ENCODE assay signal across 9 cellular contexts in genomic region chr1:9294440-9294773, GRCh38. TPM values are rescaled to one million over a fixed set of nuclear protein-coding genes. Genes with fewer than 3 reads are reported as not detected.
DNase-seq lines count a peak whose midpoint lies in the region; ATAC-seq and TF ChIP-seq lines count a peak whose summit lies in the region.
"Had no signal": no experiment of that assay in that cellular context is flagged by ENCODE, and none has a peak within 500 bp of the region (broad histone marks: within the 10 kb centered on the region; RNA-seq: fewer than 3 reads in every experiment).

No MANE protein-coding gene starts in this region.

- CTCF ChIA-PET in activated naive CD4-positive, alpha-beta T cell treated with anti-CD3 and anti-CD28 coated beads for 36 hours (lab: Charles Lee), result interaction anchor here (2.1 kb wide), 1 partner anchor 161 kb away, joined by 9 read pairs; no protein-coding TSS in a partner anchor
- CTCF ChIA-PET in activated naive CD4-positive, alpha-beta T cell treated with anti-CD3 and anti-CD28 coated beads, Interleukin-2, amount 10 ng/mL, durations not matched to agents 7 days and 5 days (lab: Charles Lee), result interaction anchor here (0.8 to 1.1 kb wide), 3 partner anchors 10 to 166 kb away, joined by 4 to 6 read pairs (median 5); no protein-coding TSS in a partner anchor

- 38 to 48% (median 38%) methylated on average over 6 of the region's 6 CpGs for WGBS in adipose tissue, 3 donors
- WGBS in right lobe of liver (ENCODE audit: insufficient coverage, low coverage, low lambda C conversion rate, missing lambda C conversion rate), result 11% methylated on average over 4 of the region's 6 CpGs
- 31% methylated on average over 6 of the region's 6 CpGs for WGBS in urinary bladder

- no peaks in the 10 kb centered on the region for H3K36me3 ChIP-seq in right lobe of liver
- H3K36me3 ChIP-seq in urinary bladder (ENCODE audit: insufficient read depth), result no peaks in the 10 kb centered on the region

- H3K9me3 Mint-ChIP-seq in activated naive CD4-positive, alpha-beta T cell treated with anti-CD3 and anti-CD28 coated beads for 36 hours, result no peaks in the 10 kb centered on the region
- no peaks in the 10 kb centered on the region for H3K9me3 Mint-ChIP-seq in activated naive CD4-positive, alpha-beta T cell treated with anti-CD3 and anti-CD28 coated beads, Interleukin-2, amount 10 ng/mL, durations not matched to agents 7 days and 5 days

- peak overlapping the region; percentile 62 for H3K27ac ChIP-seq in adipose tissue (ENCODE audit: low read depth, low read length)
- H3K27ac ChIP-seq in right lobe of liver, result peak overlapping the region in 2 of 3 donors; percentile 9 to 89
- no peak overlapping the region for H3K27ac ChIP-seq in urinary bladder (ENCODE audit: low read depth)

- H3K4me3 Mint-ChIP-seq in activated naive CD4-positive, alpha-beta T cell treated with anti-CD3 and anti-CD28 coated beads for 36 hours, result no peak overlapping the region
- H3K4me3 Mint-ChIP-seq in activated naive CD4-positive, alpha-beta T cell treated with anti-CD3 and anti-CD28 coated beads, Interleukin-2, amount 10 ng/mL, durations not matched to agents 7 days and 5 days, result no peak overlapping the region
- H3K4me3 Mint-ChIP-seq: activated naive CD8-positive, alpha-beta T cell had no signal

- peak; percentile 2 for TF ChIP-seq POLR2A in right lobe of liver (IDR thresholded peaks at IDR 0.05)

- ATAC-seq in right lobe of liver (no peak), HG02973 (IDR thresholded peaks at IDR 0.05; ENCODE audit: unreplicated experiment) (no peak), GM21515 (IDR thresholded peaks at IDR 0.05; ENCODE audit: unreplicated experiment) (no peak)

- no peaks in the 10 kb centered on the region for H3K36me3 Mint-ChIP-seq in activated naive CD4-positive, alpha-beta T cell treated with anti-CD3 and anti-CD28 coated beads for 36 hours (ENCODE audit: low read depth)
- no peaks in the 10 kb centered on the region for H3K36me3 Mint-ChIP-seq in activated naive CD4-positive, alpha-beta T cell treated with anti-CD3 and anti-CD28 coated beads, Interleukin-2, amount 10 ng/mL, durations not matched to agents 7 days and 5 days
- H3K36me3 Mint-ChIP-seq: activated naive CD8-positive, alpha-beta T cell had no signal

- no peaks in the 10 kb centered on the region for H3K9me3 ChIP-seq in right lobe of liver

- intact Hi-C loops in activated naive CD4-positive, alpha-beta T cell treated with anti-CD3 and anti-CD28 coated beads for 36 hours (cut with micrococcal nuclease), result loop anchor here (1.0 to 5.0 kb wide), 4 partner anchors 19 to 132 kb away; no protein-coding TSS in a partner anchor
- intact Hi-C loops in right lobe of liver (cut with DNase I), result no loop called here

- peak overlapping the region; percentile 23 for H3K27ac Mint-ChIP-seq in activated naive CD4-positive, alpha-beta T cell treated with anti-CD3 and anti-CD28 coated beads for 36 hours
- H3K27ac Mint-ChIP-seq in activated naive CD4-positive, alpha-beta T cell treated with anti-CD3 and anti-CD28 coated beads, Interleukin-2, amount 10 ng/mL, durations not matched to agents 7 days and 5 days, result no peak overlapping the region
- H3K27ac Mint-ChIP-seq: activated naive CD8-positive, alpha-beta T cell had no signal

- H3K4me1 Mint-ChIP-seq in activated naive CD4-positive, alpha-beta T cell treated with anti-CD3 and anti-CD28 coated beads for 36 hours (ENCODE audit: low read depth), result peaks cover 20% of the 10 kb centered on the region
- peaks cover 10% of the 10 kb centered on the region for H3K4me1 Mint-ChIP-seq in activated naive CD4-positive, alpha-beta T cell treated with anti-CD3 and anti-CD28 coated beads, Interleukin-2, amount 10 ng/mL, durations not matched to agents 7 days and 5 days

- H3K4me1 ChIP-seq in right lobe of liver (peaks cover 0 to 43% (median 13%) of the 10 kb centered on the region in 4 donors), urinary bladder (ENCODE audit: insufficient read depth) (no peaks in the 10 kb centered on the region)

- peak; percentile 73 for DNase-seq in activated naive CD4-positive, alpha-beta T cell treated with anti-CD3 and anti-CD28 coated beads for 36 hours
- DNase-seq in activated naive CD4-positive, alpha-beta T cell treated with anti-CD3 and anti-CD28 coated beads, Interleukin-2, amount 10 ng/mL, durations not matched to agents 7 days and 5 days, result no peak
- DNase-seq in right lobe of liver (no peak), KG1 (lab: John Stamatoyannopoulos, UW) (no peak)

- H3K4me3 ChIP-seq in right lobe of liver (peak overlapping the region; percentile 87 to 88 (median 87)), urinary bladder (ENCODE audit: low read depth, low read length) (peak overlapping the region; percentile 98)

- H3K27me3 ChIP-seq in right lobe of liver, result no peaks in the 10 kb centered on the region

- TF ChIP-seq CTCF in right lobe of liver (IDR thresholded peaks at IDR 0.05), result no peak

- no peaks in the 10 kb centered on the region for H3K27me3 Mint-ChIP-seq in activated naive CD4-positive, alpha-beta T cell treated with anti-CD3 and anti-CD28 coated beads for 36 hours (ENCODE audit: low read depth)
- peaks cover 16% of the 10 kb centered on the region for H3K27me3 Mint-ChIP-seq in activated naive CD4-positive, alpha-beta T cell treated with anti-CD3 and anti-CD28 coated beads, Interleukin-2, amount 10 ng/mL, durations not matched to agents 7 days and 5 days
- H3K27me3 Mint-ChIP-seq: activated naive CD8-positive, alpha-beta T cell had no signal

RNA-seq across cellular contexts. Expression of gene SPSB1, which starts 1.7 kb away (rescaled TPM):
- 1 to 10 TPM; 4.8 to 5.0 TPM for total RNA-seq in activated naive CD4-positive, alpha-beta T cell treated with anti-CD3 and anti-CD28 coated beads for 36 hours
- polyA plus RNA-seq in adipose tissue, result 100 to 1,000 TPM in 1 of 3 donors, 10 to 100 TPM in 2; 15.8 to 153 (median 39.6) TPM
- 100 to 1,000 TPM in 1 of 6 experiments, 10 to 100 TPM in 4, 1 to 10 TPM in 1; 7.7 to 121 (median 37.0) TPM for total RNA-seq in right lobe of liver
- 12.4 TPM for total RNA-seq in urinary bladder
- polyA plus RNA-seq in urinary bladder, result 36.4 TPM

RNA-seq across cellular contexts. Expression of gene H6PD, which starts 59.8 kb away (rescaled TPM):
- total RNA-seq in activated naive CD4-positive, alpha-beta T cell treated with anti-CD3 and anti-CD28 coated beads for 36 hours, result 1 to 10 TPM; 7.8 to 8.3 TPM
- polyA plus RNA-seq in adipose tissue, result 10 to 100 TPM; 12.5 to 28.0 (median 19.3) TPM
- total RNA-seq in right lobe of liver, result 100 to 1,000 TPM; 102 to 158 (median 120) TPM
- total RNA-seq in urinary bladder, result 32.6 TPM
- 26.6 TPM for polyA plus RNA-seq in urinary bladder
